Comparison of ENCODE assay signal across 9 cellular contexts in genomic region chr7:100432053-100432452, GRCh38. TPM values are rescaled to one million over a fixed set of nuclear protein-coding genes. Genes with fewer than 3 reads are reported as not detected.
A peak's percentile ranks its signal among the peaks of the same experiment; 100 is the strongest.
DNase-seq lines count a peak whose midpoint lies in the region; ATAC-seq and TF ChIP-seq lines count a peak whose summit lies in the region.
"Had no signal": no experiment of that assay in that cellular context is flagged by ENCODE, and none has a peak within 500 bp of the region (broad histone marks: within the 10 kb centered on the region; RNA-seq: fewer than 3 reads in every experiment).

No MANE protein-coding gene starts in this region.

- no peaks in the 10 kb centered on the region for H3K27me3 ChIP-seq in HCT116 (ENCODE audit: insufficient read depth, low read length)
- no peaks in the 10 kb centered on the region for H3K27me3 ChIP-seq in lower lobe of right lung (ENCODE audit: low read depth)

- H3K9me3 Mint-ChIP-seq in activated T-helper 1 cell treated with anti-CD3 and anti-CD28 coated beads, Interleukin-12 subunit alpha, Interleukin-12 subunit beta, Interleukin-2, Interleukin-4 antibody, amounts not matched to agents 30 ng/mL and 10 ng/mL and 1 ng/mL, durations not matched to agents 14 hours and 24 hours and 36 hours: peaks cover 5% of the 10 kb centered on the region

- no peak overlapping the region for H3K4me3 ChIP-seq in HCT116 (replicated peaks in 1 of 2; ENCODE audit: low read depth in 1 of 2, low read length in 2 of 2)
- H3K4me3 ChIP-seq in lower lobe of right lung: no peak overlapping the region

- H3K27me3 Mint-ChIP-seq in activated T-helper 1 cell treated with anti-CD3 and anti-CD28 coated beads, Interleukin-12 subunit alpha, Interleukin-12 subunit beta, Interleukin-2, Interleukin-4 antibody, amounts not matched to agents 30 ng/mL and 10 ng/mL and 1 ng/mL, durations not matched to agents 14 hours and 24 hours and 36 hours (ENCODE audit: insufficient read depth): peaks cover 2% of the 10 kb centered on the region

- BruUV-seq in HCT116 (replicated peaks; lab: Mats Ljungman, UMichigan): no TSS peak

- DNase-seq in HCT116 (ENCODE audit: low read depth, low spot score): no peak
- no peak for DNase-seq in activated T-helper 1 cell treated with anti-CD3 and anti-CD28 coated beads, Interleukin-12 subunit alpha, Interleukin-12 subunit beta, Interleukin-2, Interleukin-4 antibody, amounts not matched to agents 30 ng/mL and 10 ng/mL and 1 ng/mL, durations not matched to agents 14 hours and 24 hours and 36 hours (ENCODE audit: low spot score)
- no peak for DNase-seq in lower lobe of right lung
- no peak for DNase-seq in NCI-H128 (lab: John Stamatoyannopoulos, UW; ENCODE audit: unreplicated experiment)
- DNase-seq in cerebellar nuclear complex (lab: John Stamatoyannopoulos, UW): no peak
- DNase-seq: NK-92 treated with Interleukin-12 subunit alpha and Interleukin-12 subunit beta, amount 100 ng/mL, for 24 hours had no signal

- TF ChIP-seq CTCF in 22Rv1 (IDR thresholded peaks at IDR 0.05): no peak
- no peak for TF ChIP-seq CTCF in HCT116 (IDR thresholded peaks at IDR 0.05 in 2 of 3, conservative IDR thresholded peaks at IDR 0.05 in 1 of 3; ENCODE audit: borderline replicate concordance in 1 of 3, insufficient read depth in 1 of 3, low read depth in 2 of 3, low read length in 2 of 3)
- no peak for TF ChIP-seq CTCF in lower lobe of right lung (IDR thresholded peaks at IDR 0.05)

- no peak for TF ChIP-seq POLR2A in HCT116 (IDR thresholded peaks at IDR 0.05; ENCODE audit: borderline replicate concordance, extremely low read depth, insufficient read depth, insufficient read length)

- no peaks in the 10 kb centered on the region for H4K20me1 ChIP-seq in HCT116 (ENCODE audit: insufficient read depth)

- intact Hi-C loops in HCT116 (cut with micrococcal nuclease) (no loop called here), lower lobe of right lung (cut with DNase I) (no loop called here)
- intact Hi-C loops in activated T-helper 1 cell treated with anti-CD3 and anti-CD28 coated beads, Interleukin-12 subunit alpha, Interleukin-12 subunit beta, Interleukin-2, Interleukin-4 antibody, amounts not matched to agents 30 ng/mL and 10 ng/mL and 1 ng/mL, durations not matched to agents 14 hours and 24 hours and 36 hours (cut with micrococcal nuclease): no loop called here

- H3K4me1 Mint-ChIP-seq in activated T-helper 1 cell treated with anti-CD3 and anti-CD28 coated beads, Interleukin-12 subunit alpha, Interleukin-12 subunit beta, Interleukin-2, Interleukin-4 antibody, amounts not matched to agents 30 ng/mL and 10 ng/mL and 1 ng/mL, durations not matched to agents 14 hours and 24 hours and 36 hours (ENCODE audit: low read depth): peaks cover 54% of the 10 kb centered on the region

- TF ChIP-seq RAD21 in HCT116 (IDR thresholded peaks at IDR 0.05; ENCODE audit: low read depth): no peak

- peak overlapping the region; percentile 92 for H3K4me3 Mint-ChIP-seq in activated T-helper 1 cell treated with anti-CD3 and anti-CD28 coated beads, Interleukin-12 subunit alpha, Interleukin-12 subunit beta, Interleukin-2, Interleukin-4 antibody, amounts not matched to agents 30 ng/mL and 10 ng/mL and 1 ng/mL, durations not matched to agents 14 hours and 24 hours and 36 hours

- H3K27ac Mint-ChIP-seq in activated T-helper 1 cell treated with anti-CD3 and anti-CD28 coated beads, Interleukin-12 subunit alpha, Interleukin-12 subunit beta, Interleukin-2, Interleukin-4 antibody, amounts not matched to agents 30 ng/mL and 10 ng/mL and 1 ng/mL, durations not matched to agents 14 hours and 24 hours and 36 hours: peak overlapping the region; percentile 76

- H3K9me2 ChIP-seq in HCT116 (ENCODE audit: insufficient read depth): no peaks in the 10 kb centered on the region

- no peak for ATAC-seq in HCT116
- ATAC-seq in lower lobe of right lung: no peak
- no peak for ATAC-seq in GM18519 (IDR thresholded peaks at IDR 0.05; ENCODE audit: low FRiP score, unreplicated experiment)
- no peak for ATAC-seq in HG02623 (IDR thresholded peaks at IDR 0.05; ENCODE audit: unreplicated experiment)

- peaks cover 62% of the 10 kb centered on the region for H3K79me2 ChIP-seq in HCT116 (ENCODE audit: insufficient read depth, low read length)

- peaks cover 32% of the 10 kb centered on the region for H3K36me3 Mint-ChIP-seq in activated T-helper 1 cell treated with anti-CD3 and anti-CD28 coated beads, Interleukin-12 subunit alpha, Interleukin-12 subunit beta, Interleukin-2, Interleukin-4 antibody, amounts not matched to agents 30 ng/mL and 10 ng/mL and 1 ng/mL, durations not matched to agents 14 hours and 24 hours and 36 hours (ENCODE audit: low read depth)

- POLR2A ChIA-PET in HCT116 (lab: Charles Lee): no interaction called here

- RAD21 ChIA-PET in HCT116 (lab: Charles Lee; ENCODE audit: low non-redundant PET in 1 of 2, low total read pairs in 2 of 2, uncharacterized antibody in 2 of 2, unreplicated experiment in 2 of 2): no interaction called here

- no peak overlapping the region for H3K4me2 ChIP-seq in HCT116 (ENCODE audit: low read length)

- H3K27ac ChIP-seq in 22Rv1 (peak overlapping the region; percentile 100), HCT116 (ENCODE audit: low read depth, low read length) (0 out of 2 replicates have a peak overlapping the region, but pooled peaks have one; percentile 12), lower lobe of right lung (peak overlapping the region; percentile 1)

- H3K4me1 ChIP-seq in HCT116 (ENCODE audit: control insufficient read depth in 1 of 2, insufficient read depth in 2 of 2, low read length in 2 of 2): peaks cover 1 to 71% of the 10 kb centered on the region in 2 experiments
- peaks cover 53% of the 10 kb centered on the region for H3K4me1 ChIP-seq in lower lobe of right lung

- peak overlapping the region; percentile 11; the same call in 1 of the 2 replicates for H3K9ac ChIP-seq in HCT116 (ENCODE audit: low read length)

- peaks cover 5 to 39% of the 10 kb centered on the region in 2 experiments; a peak in 2 of 4 replicates for H3K36me3 ChIP-seq in HCT116 (ENCODE audit: control insufficient read depth in 1 of 2, insufficient read depth in 2 of 2, low read length in 2 of 2)
- H3K36me3 ChIP-seq in lower lobe of right lung: peaks cover 38% of the 10 kb centered on the region

- CTCF ChIA-PET in HCT116 (lab: Charles Lee): no interaction called here

- H3K9me3 ChIP-seq in HCT116 (ENCODE audit: control insufficient read depth in 1 of 2, insufficient read depth in 1 of 2, low read depth in 1 of 2, low read length in 2 of 2) (no peaks in the 10 kb centered on the region), lower lobe of right lung (no peaks in the 10 kb centered on the region)

- no peak overlapping the region for H2AFZ ChIP-seq in HCT116 (ENCODE audit: low read depth, low read length, poor library complexity, severe bottlenecking)

TF ChIP-seq in HCT116, 20 proteins besides CTCF, POLR2A, EP300 and RAD21:
- TF ChIP-seq TCF7L2 (IDR thresholded peaks at IDR 0.05; ENCODE audit: borderline replicate concordance, extremely low read depth, insufficient read depth, insufficient read length): no peak
- no peak for TF ChIP-seq ELF1 (IDR thresholded peaks at IDR 0.05; ENCODE audit: borderline replicate concordance, low read depth)
- TF ChIP-seq ZNF274 (IDR thresholded peaks at IDR 0.05; ENCODE audit: low read depth, low read length): no peak
- no peak for TF ChIP-seq FOSL1 (IDR thresholded peaks at IDR 0.05; ENCODE audit: low read depth)
- TF ChIP-seq JUND (IDR thresholded peaks at IDR 0.05): no peak
- no peak for TF ChIP-seq CBX3 (IDR thresholded peaks at IDR 0.05; ENCODE audit: low read depth)
- no peak for TF ChIP-seq YY1 (IDR thresholded peaks at IDR 0.05; ENCODE audit: extremely low read depth, insufficient replicate concordance, low read depth, low read length)
- TF ChIP-seq EZH2 (IDR thresholded peaks at IDR 0.05): no peak

RNA-seq across cellular contexts. Expression of gene MEPCE, which starts 2.4 kb away (rescaled TPM):
- 44.4 TPM for total RNA-seq in HCT116 (2021; ENCODE audit: unreplicated experiment)
- polyA plus RNA-seq in HCT116 (2012): 47.4 and 51.6 TPM in 2 replicates
- total RNA-seq in activated T-helper 1 cell treated with anti-CD3 and anti-CD28 coated beads, Interleukin-12 subunit alpha, Interleukin-12 subunit beta, Interleukin-2, Interleukin-4 antibody, amounts not matched to agents 30 ng/mL and 10 ng/mL and 1 ng/mL, durations not matched to agents 14 hours and 24 hours and 36 hours: 57.6 and 58.8 TPM in 2 replicates
- total RNA-seq in lower lobe of right lung: 36.3 TPM

RNA-seq across cellular contexts. Expression of gene ZCWPW1, which starts 3.5 kb away (rescaled TPM):
- total RNA-seq in HCT116 (2021; ENCODE audit: unreplicated experiment): 1.5 TPM
- 1.5 and 1.8 TPM in 2 replicates for polyA plus RNA-seq in HCT116 (2012)
- 2.0 and 2.4 TPM in 2 replicates for total RNA-seq in activated T-helper 1 cell treated with anti-CD3 and anti-CD28 coated beads, Interleukin-12 subunit alpha, Interleukin-12 subunit beta, Interleukin-2, Interleukin-4 antibody, amounts not matched to agents 30 ng/mL and 10 ng/mL and 1 ng/mL, durations not matched to agents 14 hours and 24 hours and 36 hours
- total RNA-seq in lower lobe of right lung: 4.9 TPM

RNA-seq across cellular contexts. Expression of gene PPP1R35, which starts 4.2 kb away (rescaled TPM):
- total RNA-seq in HCT116 (2021; ENCODE audit: unreplicated experiment) (68.7 TPM), lower lobe of right lung (24.5 TPM)
- 59.9 and 65.2 TPM in 2 replicates for polyA plus RNA-seq in HCT116 (2012)
- total RNA-seq in activated T-helper 1 cell treated with anti-CD3 and anti-CD28 coated beads, Interleukin-12 subunit alpha, Interleukin-12 subunit beta, Interleukin-2, Interleukin-4 antibody, amounts not matched to agents 30 ng/mL and 10 ng/mL and 1 ng/mL, durations not matched to agents 14 hours and 24 hours and 36 hours: 57.6 and 58.6 TPM in 2 replicates

RNA-seq across cellular contexts. Expression of gene SPACDR, which starts 32.0 kb away (rescaled TPM):
- total RNA-seq in HCT116 (2021; ENCODE audit: unreplicated experiment): 1.7 TPM
- polyA plus RNA-seq in HCT116 (2012): 1.1 TPM in 2 replicates
- 2.8 and 2.9 TPM in 2 replicates for total RNA-seq in activated T-helper 1 cell treated with anti-CD3 and anti-CD28 coated beads, Interleukin-12 subunit alpha, Interleukin-12 subunit beta, Interleukin-2, Interleukin-4 antibody, amounts not matched to agents 30 ng/mL and 10 ng/mL and 1 ng/mL, durations not matched to agents 14 hours and 24 hours and 36 hours
- total RNA-seq in lower lobe of right lung: 1.7 TPM

RNA-seq across cellular contexts. Expression of gene TSC22D4, which starts 47.0 kb away (rescaled TPM):
- total RNA-seq in HCT116 (2021; ENCODE audit: unreplicated experiment) (36.9 TPM), lower lobe of right lung (53.6 TPM)
- polyA plus RNA-seq in HCT116 (2012): 24.9 and 27.4 TPM in 2 replicates
- 126 and 134 TPM in 2 replicates for total RNA-seq in activated T-helper 1 cell treated with anti-CD3 and anti-CD28 coated beads, Interleukin-12 subunit alpha, Interleukin-12 subunit beta, Interleukin-2, Interleukin-4 antibody, amounts not matched to agents 30 ng/mL and 10 ng/mL and 1 ng/mL, durations not matched to agents 14 hours and 24 hours and 36 hours

Comparison
In these comparisons a context has a peak if more than half of its experiments do, and no peak if none do; other contexts are left out.
1. H3K27ac ChIP-seq: peak in every context shown above with its lines; median percentile 100 in 22Rv1; 12 in HCT116; 1 in lower lobe of right lung.